Comparison of ENCODE assay signal across 1 cellular context in genomic region chr12:100611031-100611430, GRCh38.
TF ChIP-seq lines count a peak whose summit lies in the region.

No MANE protein-coding gene starts in this region.

TF ChIP-seq in IMR-90, 13 proteins besides CTCF, POLR2A, EP300 and RAD21:
- TF ChIP-seq NFE2L2 (IDR thresholded peaks at IDR 0.05; ENCODE audit: low read depth, low read length), result no peak
- TF ChIP-seq ELK1 (IDR thresholded peaks at IDR 0.05; ENCODE audit: borderline replicate concordance, low read depth, low read length), result no peak
- no peak for TF ChIP-seq BHLHE40 (IDR thresholded peaks at IDR 0.05; ENCODE audit: low read depth, low read length)
- no peak for TF ChIP-seq SMC3 (IDR thresholded peaks at IDR 0.05; ENCODE audit: low read depth, low read length)
- no peak for TF ChIP-seq USF2 (IDR thresholded peaks at IDR 0.05; ENCODE audit: low read depth, low read length)
- no peak for TF ChIP-seq FOS (IDR thresholded peaks at IDR 0.05; ENCODE audit: low read depth, low read length)
- TF ChIP-seq RFX5 (IDR thresholded peaks at IDR 0.05; ENCODE audit: low read depth, low read length), result no peak
- TF ChIP-seq RCOR1 (IDR thresholded peaks at IDR 0.05; ENCODE audit: insufficient replicate concordance, low read length), result no peak
- TF ChIP-seq CEBPB (IDR thresholded peaks at IDR 0.05; ENCODE audit: low read depth, low read length), result no peak
- no peak for TF ChIP-seq MXI1 (IDR thresholded peaks at IDR 0.05; ENCODE audit: borderline replicate concordance, low read depth, low read length)
- TF ChIP-seq MAFK (IDR thresholded peaks at IDR 0.05; ENCODE audit: low read depth, low read length), result no peak
- TF ChIP-seq CHD1 (IDR thresholded peaks at IDR 0.05; ENCODE audit: low read depth, low read length), result no peak
